Comparison of ENCODE assay signal across 1 cellular context in genomic region chr15:30924353-30924752, GRCh38.
TF ChIP-seq lines count a peak whose summit lies in the region.

No MANE protein-coding gene starts in this region.

TF ChIP-seq in H1, 55 proteins besides CTCF, POLR2A, EP300 and RAD21 (continued from another document):
- no peak for TF ChIP-seq CTBP2 (IDR thresholded peaks at IDR 0.05; ENCODE audit: borderline replicate concordance, insufficient read depth, insufficient read length, low read length)
- no peak for TF ChIP-seq ZNF274 (IDR thresholded peaks at IDR 0.05; ENCODE audit: borderline replicate concordance, extremely low read depth, low read length)
- no peak for TF ChIP-seq SP1 (IDR thresholded peaks at IDR 0.05; ENCODE audit: low read depth, low read length)
- no peak for TF ChIP-seq EGR1 (IDR thresholded peaks at IDR 0.05; ENCODE audit: borderline replicate concordance, low read depth, low read length)
- TF ChIP-seq NRF1 (IDR thresholded peaks at IDR 0.05; ENCODE audit: low read depth, low read length) = no peak
- no peak for TF ChIP-seq MAFK (IDR thresholded peaks at IDR 0.05; ENCODE audit: low read depth, low read length)
- no peak for TF ChIP-seq KDM5A (IDR thresholded peaks at IDR 0.05; ENCODE audit: low read length)
- TF ChIP-seq SRF (IDR thresholded peaks at IDR 0.05; ENCODE audit: low read depth, low read length) = no peak
- TF ChIP-seq BACH1 (IDR thresholded peaks at IDR 0.05; ENCODE audit: low read length) = no peak
- TF ChIP-seq HDAC2 (IDR thresholded peaks at IDR 0.05; ENCODE audit: borderline replicate concordance in 1 of 2, low read depth in 2 of 2, low read length in 2 of 2) = no peak
- TF ChIP-seq, protein P1, sequence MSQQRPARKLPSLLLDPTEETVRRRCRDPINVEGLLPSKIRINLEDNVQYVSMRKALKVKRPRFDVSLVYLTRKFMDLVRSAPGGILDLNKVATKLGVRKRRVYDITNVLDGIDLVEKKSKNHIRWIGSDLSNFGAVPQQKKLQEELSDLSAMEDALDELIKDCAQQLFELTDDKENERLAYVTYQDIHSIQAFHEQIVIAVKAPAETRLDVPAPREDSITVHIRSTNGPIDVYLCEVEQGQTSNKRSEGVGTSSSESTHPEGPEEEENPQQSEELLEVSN (IDR thresholded peaks at IDR 0.05) = no peak
- TF ChIP-seq TCF12 (IDR thresholded peaks at IDR 0.05; ENCODE audit: low read depth, low read length) = no peak
- no peak for TF ChIP-seq CBX8 (IDR thresholded peaks at IDR 0.05; ENCODE audit: borderline replicate concordance, low read depth, low read length)
- TF ChIP-seq CHD1 (IDR thresholded peaks at IDR 0.05; ENCODE audit: low read depth, low read length) = no peak
TF ChIP-seq in H1: peak in this region for 0.
